15 cellular contexts compared by ENCODE assay signal in the genomic region with DNA sequence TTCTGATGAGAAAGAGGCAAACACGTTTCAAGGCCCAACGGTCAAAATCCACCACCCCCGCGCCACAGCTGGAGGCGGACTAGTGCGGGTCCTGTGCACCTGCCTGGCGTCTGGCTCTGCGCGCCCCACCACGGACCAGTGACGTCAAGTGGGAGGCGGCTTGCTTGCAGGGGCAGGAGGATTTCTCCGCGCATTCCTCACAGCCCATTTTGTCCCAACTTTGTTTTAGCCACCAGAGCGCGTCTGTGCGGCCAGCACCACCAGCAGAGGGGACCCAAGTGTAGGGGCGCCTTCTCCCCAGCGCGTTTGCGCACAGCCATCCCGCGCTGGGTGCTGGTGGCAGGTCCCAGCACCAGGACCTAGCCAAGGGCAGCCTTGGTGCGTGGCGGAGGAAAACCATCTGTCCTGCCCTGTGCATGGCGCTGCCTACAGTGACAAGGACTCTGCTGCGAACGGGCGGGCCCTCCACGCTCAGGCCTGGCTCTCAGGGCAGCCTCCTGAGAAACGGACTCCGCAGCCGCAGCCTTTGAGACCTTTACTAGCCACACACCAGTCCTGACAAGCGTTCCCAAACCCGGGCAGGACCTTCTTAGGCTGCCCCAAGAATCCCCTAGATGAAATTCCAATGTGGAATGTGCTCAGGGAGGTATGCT.
DNase-seq lines count a peak whose midpoint lies in the region; ATAC-seq and TF ChIP-seq lines count a peak whose summit lies in the region.
"Had no signal": no experiment of that assay in that cellular context is flagged by ENCODE, and none has a peak within 500 bp of the region (broad histone marks: within the 10 kb centered on the region; RNA-seq: fewer than 3 reads in every experiment).

No MANE protein-coding gene starts in this region.

- no peak overlapping the region for H2AK5ac ChIP-seq in trophoblast cell (ENCODE audit: low read length)

- no peak overlapping the region for H3K4me3 Mint-ChIP-seq in WTC11
- H3K4me3 Mint-ChIP-seq in activated CD4-positive, alpha-beta T cell treated with anti-CD3 and anti-CD28 coated beads for 36 hours, result no peak overlapping the region
- H3K4me3 Mint-ChIP-seq: CD4-positive, alpha-beta memory T cell; HFFc6 had no signal

- no peak overlapping the region for H3K9ac ChIP-seq in trophoblast cell (ENCODE audit: low read length)

- intact Hi-C loops in activated CD4-positive, alpha-beta T cell treated with anti-CD3 and anti-CD28 coated beads for 36 hours (cut with DNase I, micrococcal nuclease), result no loop called here

- H4K91ac ChIP-seq in trophoblast cell (ENCODE audit: low read depth, low read length), result no peak overlapping the region

- H3K4me1 ChIP-seq in trophoblast cell (ENCODE audit: control insufficient read depth in 1 of 2, insufficient read depth in 2 of 2, low read length in 2 of 2), result no peaks in the 10 kb centered on the region
- H3K4me1 ChIP-seq: HAP-1 had no signal

- H3K9me3 Mint-ChIP-seq in WTC11, result no peaks in the 10 kb centered on the region
- no peaks in the 10 kb centered on the region for H3K9me3 Mint-ChIP-seq in activated CD4-positive, alpha-beta T cell treated with anti-CD3 and anti-CD28 coated beads for 36 hours (ENCODE audit: low read depth)
- H3K9me3 Mint-ChIP-seq: CD4-positive, alpha-beta memory T cell; HFFc6 had no signal

- no peaks in the 10 kb centered on the region for H3K4me1 Mint-ChIP-seq in WTC11
- peaks cover 11% of the 10 kb centered on the region for H3K4me1 Mint-ChIP-seq in activated CD4-positive, alpha-beta T cell treated with anti-CD3 and anti-CD28 coated beads for 36 hours

- CTCF ChIA-PET in WTC11 (lab: Charles Lee), result no interaction called here
- CTCF ChIA-PET in activated CD4-positive, alpha-beta T cell treated with anti-CD3 and anti-CD28 coated beads for 36 hours (lab: Charles Lee), result no interaction called here

- no peak overlapping the region for H3K23ac ChIP-seq in trophoblast cell (ENCODE audit: low read length)

- no peak overlapping the region for H3K4me3 ChIP-seq in H7 (ENCODE audit: insufficient read depth, low read depth, low read length)
- H3K4me3 ChIP-seq in trophoblast cell (ENCODE audit: low read depth, low read length), result peak overlapping the region; percentile 30
- H3K4me3 ChIP-seq: HAP-1 had no signal

- H3K27me3 ChIP-seq in H7 (ENCODE audit: control insufficient read depth, insufficient read depth, low read length) (no peaks in the 10 kb centered on the region), trophoblast cell (ENCODE audit: insufficient read depth, low read length) (no peaks in the 10 kb centered on the region)

- H2BK5ac ChIP-seq in trophoblast cell (ENCODE audit: low read depth, low read length, poor library complexity), result no peak overlapping the region

- no peak overlapping the region for H4K12ac ChIP-seq in trophoblast cell (ENCODE audit: low read depth, low read length)

- H3K79me1 ChIP-seq in trophoblast cell (ENCODE audit: low read length), result no peaks in the 10 kb centered on the region

- POLR2A ChIA-PET in WTC11 (lab: Charles Lee), result no interaction called here
- POLR2A ChIA-PET in activated CD4-positive, alpha-beta T cell treated with anti-CD3 and anti-CD28 coated beads for 36 hours (lab: Charles Lee), result interaction anchor here (0.5 kb wide), 1 partner anchor 21 kb away, joined by 7 read pairs; no protein-coding TSS in a partner anchor

- peak; percentile 34; the same call in 1 of the 2 replicates for ATAC-seq in WTC11
- no peak for ATAC-seq in activated CD4-positive, alpha-beta T cell treated with anti-CD3 and anti-CD28 coated beads for 36 hours
- no peak for ATAC-seq in HG02885 (IDR thresholded peaks at IDR 0.05; ENCODE audit: poor library complexity, unreplicated experiment)

- no CpG with 5 or more reads among the region's 35 CpGs for WGBS in trophoblast cell (ENCODE audit: extremely low coverage, insufficient coverage, insufficient read length)

- DNase-seq in H7 (peak; percentile 58), WTC11 (ENCODE audit: low spot score) (no peak), trophoblast cell (no peak)
- no peak for DNase-seq in activated CD4-positive, alpha-beta T cell treated with anti-CD3 and anti-CD28 coated beads for 36 hours
- no peak for DNase-seq in stimulated activated naive CD4-positive, alpha-beta T cell treated with Interleukin-2 at 50 U/mL for 16 hours (lab: John Stamatoyannopoulos, UW)
- DNase-seq: C1 segment of cervical spinal cord; Calu3; CD4-positive, alpha-beta memory T cell; COR-L47; DMS53; DMS79 treated with DMSO at 0.1 percent for 48 hours; GF-D8; HFFc6 had no signal

- no peaks in the 10 kb centered on the region for H3K36me3 Mint-ChIP-seq in WTC11
- H3K36me3 Mint-ChIP-seq in activated CD4-positive, alpha-beta T cell treated with anti-CD3 and anti-CD28 coated beads for 36 hours (ENCODE audit: low read depth), result no peaks in the 10 kb centered on the region
- H3K36me3 Mint-ChIP-seq: CD4-positive, alpha-beta memory T cell had no signal

- no peak overlapping the region for H3K4ac ChIP-seq in trophoblast cell (ENCODE audit: low read depth, low read length)

- no peak overlapping the region for H4K8ac ChIP-seq in trophoblast cell (ENCODE audit: low read depth, low read length)

- no peak overlapping the region for H3K14ac ChIP-seq in trophoblast cell (ENCODE audit: low read length)

- H3K79me2 ChIP-seq in trophoblast cell (ENCODE audit: control insufficient read depth, insufficient read depth, low read length, poor library complexity), result no peaks in the 10 kb centered on the region

- H3K27me3 Mint-ChIP-seq in WTC11 (ENCODE audit: low read depth), result no peaks in the 10 kb centered on the region
- H3K27me3 Mint-ChIP-seq in activated CD4-positive, alpha-beta T cell treated with anti-CD3 and anti-CD28 coated beads for 36 hours, result peaks cover 2% of the 10 kb centered on the region

- no peak overlapping the region for H2BK12ac ChIP-seq in trophoblast cell (ENCODE audit: low read length)

- H3K27ac Mint-ChIP-seq in WTC11, result no peak overlapping the region
- no peak overlapping the region for H3K27ac Mint-ChIP-seq in activated CD4-positive, alpha-beta T cell treated with anti-CD3 and anti-CD28 coated beads for 36 hours
- H3K27ac Mint-ChIP-seq: CD4-positive, alpha-beta memory T cell; HFFc6 had no signal

- H3K9me3 ChIP-seq in trophoblast cell (ENCODE audit: insufficient read depth, low read depth, low read length), result no peaks in the 10 kb centered on the region
- H3K9me3 ChIP-seq: HAP-1 had no signal

- H3K36me3 ChIP-seq in H7 (replicated peaks; ENCODE audit: control insufficient read depth, insufficient read depth, low read length) (no peaks in the 10 kb centered on the region), trophoblast cell (ENCODE audit: control insufficient read depth in 1 of 2, insufficient read depth in 2 of 2, low read length in 2 of 2) (no peaks in the 10 kb centered on the region)
- H3K36me3 ChIP-seq: HAP-1 had no signal

- H2BK120ac ChIP-seq in trophoblast cell (ENCODE audit: insufficient read depth, low read length, poor library complexity), result no peak overlapping the region

- H3K27ac ChIP-seq in trophoblast cell (ENCODE audit: low read depth, low read length), result no peak overlapping the region

- TF ChIP-seq CTCF in WTC11 (IDR thresholded peaks at IDR 0.05), result no peak

- H3K18ac ChIP-seq in trophoblast cell (ENCODE audit: low read length), result no peak overlapping the region

- no peak overlapping the region for H3K4me2 ChIP-seq in trophoblast cell (ENCODE audit: low read length)

- H2AFZ ChIP-seq in trophoblast cell (ENCODE audit: insufficient read depth, low read length, poor library complexity), result no peak overlapping the region

TF ChIP-seq in WTC11, 78 proteins besides CTCF, POLR2A, EP300 and RAD21:
- no peak for TF ChIP-seq E2F5 (CRISPR knock-in tag; IDR thresholded peaks at IDR 0.05)
- no peak for TF ChIP-seq NFYB (CRISPR knock-in tag; conservative IDR thresholded peaks at IDR 0.05; ENCODE audit: low read depth)
- TF ChIP-seq SP1 (CRISPR knock-in tag; conservative IDR thresholded peaks at IDR 0.05), result no peak
- TF ChIP-seq, protein P1, sequence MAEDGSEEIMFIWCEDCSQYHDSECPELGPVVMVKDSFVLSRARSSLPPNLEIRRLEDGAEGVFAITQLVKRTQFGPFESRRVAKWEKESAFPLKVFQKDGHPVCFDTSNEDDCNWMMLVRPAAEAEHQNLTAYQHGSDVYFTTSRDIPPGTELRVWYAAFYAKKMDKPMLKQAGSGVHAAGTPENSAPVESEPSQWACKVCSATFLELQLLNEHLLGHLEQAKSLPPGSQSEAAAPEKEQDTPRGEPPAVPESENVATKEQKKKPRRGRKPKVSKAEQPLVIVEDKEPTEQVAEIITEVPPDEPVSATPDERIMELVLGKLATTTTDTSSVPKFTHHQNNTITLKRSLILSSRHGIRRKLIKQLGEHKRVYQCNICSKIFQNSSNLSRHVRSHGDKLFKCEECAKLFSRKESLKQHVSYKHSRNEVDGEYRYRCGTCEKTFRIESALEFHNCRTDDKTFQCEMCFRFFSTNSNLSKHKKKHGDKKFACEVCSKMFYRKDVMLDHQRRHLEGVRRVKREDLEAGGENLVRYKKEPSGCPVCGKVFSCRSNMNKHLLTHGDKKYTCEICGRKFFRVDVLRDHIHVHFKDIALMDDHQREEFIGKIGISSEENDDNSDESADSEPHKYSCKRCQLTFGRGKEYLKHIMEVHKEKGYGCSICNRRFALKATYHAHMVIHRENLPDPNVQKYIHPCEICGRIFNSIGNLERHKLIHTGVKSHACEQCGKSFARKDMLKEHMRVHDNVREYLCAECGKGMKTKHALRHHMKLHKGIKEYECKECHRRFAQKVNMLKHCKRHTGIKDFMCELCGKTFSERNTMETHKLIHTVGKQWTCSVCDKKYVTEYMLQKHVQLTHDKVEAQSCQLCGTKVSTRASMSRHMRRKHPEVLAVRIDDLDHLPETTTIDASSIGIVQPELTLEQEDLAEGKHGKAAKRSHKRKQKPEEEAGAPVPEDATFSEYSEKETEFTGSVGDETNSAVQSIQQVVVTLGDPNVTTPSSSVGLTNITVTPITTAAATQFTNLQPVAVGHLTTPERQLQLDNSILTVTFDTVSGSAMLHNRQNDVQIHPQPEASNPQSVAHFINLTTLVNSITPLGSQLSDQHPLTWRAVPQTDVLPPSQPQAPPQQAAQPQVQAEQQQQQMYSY (CRISPR knock-in tag; IDR thresholded peaks at IDR 0.05), result no peak
- TF ChIP-seq ZNF416 (CRISPR knock-in tag; IDR thresholded peaks at IDR 0.05), result no peak
TF ChIP-seq in WTC11: peak in this region for 0.
